In genomic region chr11:110921742-110922200, GRCh38 we compare ENCODE assay signal across 14 cellular contexts.
DNase-seq lines count a peak whose midpoint lies in the region; ATAC-seq, FAIRE-seq and TF ChIP-seq lines count a peak whose summit lies in the region.
"Had no signal": no experiment of that assay in that cellular context is flagged by ENCODE, and none has a peak within 500 bp of the region (broad histone marks: within the 10 kb centered on the region; RNA-seq: fewer than 3 reads in every experiment).

No MANE protein-coding gene starts in this region.

- intact Hi-C loops in right lobe of liver (cut with DNase I) (no loop called here), HepG2 (cut with micrococcal nuclease; ENCODE audit: unreplicated experiment) (no loop called here), esophagus squamous epithelium (cut with DNase I) (no loop called here)

- no peak overlapping the region for H2AFZ ChIP-seq in HepG2 (ENCODE audit: low read length)

- peaks cover 0 to 3% of the 10 kb centered on the region in 2 donors for H3K27me3 Mint-ChIP-seq in T-cell
- H3K27me3 Mint-ChIP-seq: B cell; central memory CD8-positive, alpha-beta T cell had no signal

- H3K4me3 ChIP-seq in right lobe of liver (no peak overlapping the region), HepG2 (replicated peaks in 1 of 3; ENCODE audit: insufficient read depth in 1 of 3, low read depth in 2 of 3, low read length in 3 of 3) (no peak overlapping the region), esophagus squamous epithelium (no peak overlapping the region)
- H3K4me3 ChIP-seq: gastrocnemius medialis had no signal

- TF ChIP-seq EP300 in HepG2 (IDR thresholded peaks at IDR 0.05; ENCODE audit: low read depth in 2 of 2, low read length in 2 of 2) (no peak), HepG2 (CRISPR knock-in tag; IDR thresholded peaks at IDR 0.05; ENCODE audit: borderline replicate concordance) (no peak)

- peaks cover 7 to 13% (median 8%) of the 10 kb centered on the region in 3 donors for H3K4me1 Mint-ChIP-seq in T-cell

- no peak overlapping the region for H3K9ac ChIP-seq in HepG2 (ENCODE audit: insufficient read depth, low read depth, low read length)

- no peak overlapping the region for H3K4me3 Mint-ChIP-seq in T-cell
- H3K4me3 Mint-ChIP-seq: activated T-cell treated with anti-CD3 and anti-CD28 coated beads, Interleukin-2, amount 50 U/mL, for 4 hours; B cell; central memory CD8-positive, alpha-beta T cell had no signal

- in situ Hi-C loops in HepG2 (cut with HindIII; ENCODE audit: extremely low pct_ligation_motif_present, low pct_unique_long_range_greater_than_20kb): no loop called here

- H3K27ac ChIP-seq in right lobe of liver (no peak overlapping the region), HepG2 (ENCODE audit: extremely low read length, insufficient read depth, low read length) (no peak overlapping the region), esophagus squamous epithelium (peak overlapping the region; percentile 36 to 79 (median 71))
- H3K27ac ChIP-seq: gastrocnemius medialis had no signal

- H3K36me3 ChIP-seq in right lobe of liver (no peaks in the 10 kb centered on the region), HepG2 (replicated peaks in 1 of 2; ENCODE audit: control insufficient read depth in 1 of 2, insufficient read depth in 2 of 2, low read length in 2 of 2) (no peaks in the 10 kb centered on the region), esophagus squamous epithelium (no peaks in the 10 kb centered on the region)
- H3K36me3 ChIP-seq: gastrocnemius medialis had no signal

- no peak for TF ChIP-seq CTCF in right lobe of liver (IDR thresholded peaks at IDR 0.05)
- TF ChIP-seq CTCF in HepG2 (CRISPR knock-in tag; IDR thresholded peaks at IDR 0.05): no peak
- TF ChIP-seq CTCF in esophagus squamous epithelium (IDR thresholded peaks at IDR 0.05): no peak

- peaks cover 0 to 5% (median 2%) of the 10 kb centered on the region in 3 donors for H3K9me3 Mint-ChIP-seq in T-cell
- H3K9me3 Mint-ChIP-seq: activated T-cell treated with anti-CD3 and anti-CD28 coated beads, Interleukin-2, amount 50 U/mL, for 4 hours; central memory CD8-positive, alpha-beta T cell had no signal

- FAIRE-seq in HepG2 (lab: Jason Lieb, UNC): no peak
- no peak for FAIRE-seq in urothelium cell line (lab: Jason Lieb, UNC)
- FAIRE-seq: TTC549 had no signal

- WGBS in right lobe of liver (ENCODE audit: insufficient coverage, low coverage, low lambda C conversion rate, missing lambda C conversion rate): 58% methylated on average over 2 of the region's 2 CpGs
- no CpG with 5 or more reads among the region's 2 CpGs for WGBS in HepG2 (ENCODE audit: low lambda C conversion rate)
- 13 to 16% methylated on average over 2 of the region's 2 CpGs for WGBS in esophagus squamous epithelium, 2 donors

- H3K27me3 ChIP-seq in right lobe of liver (no peaks in the 10 kb centered on the region), HepG2 (ENCODE audit: control insufficient read depth in 1 of 2, insufficient read depth in 2 of 2, low read length in 2 of 2) (peaks cover 0 to 4% of the 10 kb centered on the region in 2 experiments; a peak in 1 of 5 replicates), esophagus squamous epithelium (no peaks in the 10 kb centered on the region)
- H3K27me3 ChIP-seq: gastrocnemius medialis had no signal

- H3K9me3 ChIP-seq in right lobe of liver (no peaks in the 10 kb centered on the region), HepG2 (ENCODE audit: low read length) (no peaks in the 10 kb centered on the region), esophagus squamous epithelium (no peaks in the 10 kb centered on the region)
- H3K9me3 ChIP-seq: gastrocnemius medialis had no signal

- POLR2A ChIA-PET in HepG2 (lab: Yijun Ruan, JAX) (no interaction called here), T-cell (lab: Charles Lee) (no interaction called here)

- CTCF ChIA-PET in HepG2 (lab: Yijun Ruan, JAX; ENCODE audit: low intra/inter-chr PET ratio, low total read pairs): no interaction called here
- CTCF ChIA-PET in T-cell (lab: Charles Lee): no interaction called here

- H4K20me1 ChIP-seq in HepG2 (ENCODE audit: insufficient read depth, low read length): no peaks in the 10 kb centered on the region

- peak in 3 of 4 donors; percentile 38 to 65 (median 48) for ATAC-seq in right lobe of liver
- no peak for ATAC-seq in HepG2
- ATAC-seq in stimulated activated naive CD8-positive, alpha-beta T cell treated with anti-CD3 and anti-CD28 coated beads, Interleukin-15, Interleukin-2, amounts not matched to agents 100 U/mL and 50 U/mL, for 24 hours: no peak
- ATAC-seq in T-cell (replicated peaks in 1 of 4): no peak
- ATAC-seq: activated T-cell treated with anti-CD3 and anti-CD28 coated beads, Interleukin-2, amount 50 U/mL, for 4 hours; gastrocnemius medialis had no signal

- no peaks in the 10 kb centered on the region for H3K36me3 Mint-ChIP-seq in T-cell

- no TSS peak for BruUV-seq in HepG2 (replicated peaks; lab: Mats Ljungman, UMichigan)

- H3K27ac Mint-ChIP-seq in T-cell: no peak overlapping the region
- H3K27ac Mint-ChIP-seq: B cell had no signal

- DNase-seq in right lobe of liver: peak in 1 of 3 donors; percentile 14
- DNase-seq in HepG2 (ENCODE audit: low spot score): no peak
- no peak for DNase-seq in esophagus squamous epithelium (lab: John Stamatoyannopoulos, UW)
- DNase-seq in middle frontal gyrus (ENCODE audit: extremely low spot score, low spot score): peak; percentile 43
- no peak for DNase-seq in stimulated activated naive CD8-positive, alpha-beta T cell treated with anti-CD3 and anti-CD28 coated beads, Interleukin-15, Interleukin-2, amounts not matched to agents 100 U/mL and 50 U/mL, for 24 hours
- DNase-seq in T-cell: no peak
- DNase-seq in mucosa of gallbladder (ENCODE audit: low spot score): no peak
- no peak for DNase-seq in urothelium cell line (ENCODE audit: low spot score)
- DNase-seq: activated T-cell treated with anti-CD3 and anti-CD28 coated beads, Interleukin-2, amount 50 U/mL, for 4 hours; gastrocnemius medialis; midbrain had no signal

- no peak for TF ChIP-seq POLR2A in right lobe of liver (IDR thresholded peaks at IDR 0.05)
- TF ChIP-seq POLR2A in HepG2 (IDR thresholded peaks at IDR 0.05; ENCODE audit: insufficient read depth in 1 of 2, low read depth in 2 of 2, low read length in 2 of 2): no peak
- no peak for TF ChIP-seq POLR2A in esophagus squamous epithelium (IDR thresholded peaks at IDR 0.05)

- H3K4me1 ChIP-seq in right lobe of liver: no peaks in the 10 kb centered on the region
- no peaks in the 10 kb centered on the region for H3K4me1 ChIP-seq in HepG2 (ENCODE audit: insufficient read depth, low read length)
- peaks cover 0 to 36% (median 16%) of the 10 kb centered on the region in 3 donors for H3K4me1 ChIP-seq in esophagus squamous epithelium
- H3K4me1 ChIP-seq: gastrocnemius medialis had no signal

- no peaks in the 10 kb centered on the region for H3K79me2 ChIP-seq in HepG2 (ENCODE audit: insufficient read depth, low read length)

- TF ChIP-seq RAD21 in HepG2 (CRISPR knock-in tag; IDR thresholded peaks at IDR 0.05): no peak

- H3K4me2 ChIP-seq in HepG2 (ENCODE audit: low read depth, low read length): no peak overlapping the region

TF ChIP-seq in HepG2, 621 proteins besides CTCF, POLR2A, EP300 and RAD21:
- TF ChIP-seq PLRG1 (conservative IDR thresholded peaks at IDR 0.05): no peak
- TF ChIP-seq ZNF788 (CRISPR knock-in tag; IDR thresholded peaks at IDR 0.05; ENCODE audit: borderline replicate concordance): no peak
- no peak for TF ChIP-seq FOXA3 (CRISPR knock-in tag; IDR thresholded peaks at IDR 0.05)
- no peak for TF ChIP-seq ZNF556 (CRISPR knock-in tag; IDR thresholded peaks at IDR 0.05; ENCODE audit: borderline replicate concordance)
- TF ChIP-seq ZNF138 (CRISPR knock-in tag; IDR thresholded peaks at IDR 0.05; ENCODE audit: low read depth): no peak
- TF ChIP-seq DPF2 (CRISPR knock-in tag; IDR thresholded peaks at IDR 0.05; ENCODE audit: borderline replicate concordance, low read depth): no peak
- no peak for TF ChIP-seq TBL1XR1 (IDR thresholded peaks at IDR 0.05; ENCODE audit: borderline replicate concordance, low read length, partially characterized antibody)
- TF ChIP-seq ZKSCAN8 (CRISPR knock-in tag; IDR thresholded peaks at IDR 0.05; ENCODE audit: borderline replicate concordance): no peak
- no peak for TF ChIP-seq MXD4 (CRISPR knock-in tag; IDR thresholded peaks at IDR 0.05)
- TF ChIP-seq ZNF616 (CRISPR knock-in tag; IDR thresholded peaks at IDR 0.05; ENCODE audit: low read depth): no peak
- TF ChIP-seq ZNF337 (CRISPR knock-in tag; IDR thresholded peaks at IDR 0.05; ENCODE audit: borderline replicate concordance, low read depth): no peak

Comparison
In these comparisons a context has a peak if more than half of its experiments do, and no peak if none do; other contexts are left out.
1. ATAC-seq: peak in right lobe of liver (3 of 4); none in HepG2 (single experiment), stimulated activated naive CD8-positive, alpha-beta T cell treated with anti-CD3 and anti-CD28 coated beads, Interleukin-15, Interleukin-2, amounts not matched to agents 100 U/mL and 50 U/mL, for 24 hours (single experiment) and T-cell (0 of 4).
2. H3K27ac ChIP-seq: peak in esophagus squamous epithelium (4 of 4); none in right lobe of liver (0 of 3) and HepG2 (single experiment).